10 cellular contexts compared by ENCODE assay signal in genomic region chr1:202744770-202745169, GRCh38. TPM values are rescaled to one million over a fixed set of nuclear protein-coding genes. Genes with fewer than 3 reads are reported as not detected.
"Had no signal": no experiment of that assay in that cellular context is flagged by ENCODE, and none has a peak within 500 bp of the region (broad histone marks: within the 10 kb centered on the region; RNA-seq: fewer than 3 reads in every experiment).

No MANE protein-coding gene starts in this region.

RNA-seq across cellular contexts. Expression of gene SYT2, which starts 34.5 kb away (rescaled TPM):
- total RNA-seq: activated naive CD4-positive, alpha-beta T cell treated with anti-CD3 and anti-CD28 coated beads for 36 hours; activated naive CD4-positive, alpha-beta T cell treated with anti-CD3 and anti-CD28 coated beads, Interleukin-2, amount 50 U/mL, for 72 hours; activated naive CD8-positive, alpha-beta T cell treated with anti-CD3 and anti-CD28 coated beads for 36 hours; activated naive CD8-positive, alpha-beta T cell treated with anti-CD3 and anti-CD28 coated beads, Interleukin-2, amount 10 ng/mL, durations not matched to agents 7 days and 5 days; activated T-cell treated with anti-CD3 and anti-CD28 coated beads, Interleukin-2, amount 50 U/mL, for 4 hours; activated T-helper 1 cell treated with anti-CD3 and anti-CD28 coated beads, Interleukin-12 subunit alpha, Interleukin-12 subunit beta, Interleukin-2, Interleukin-4 antibody, amounts not matched to agents 30 ng/mL and 10 ng/mL and 1 ng/mL, durations not matched to agents 14 hours and 24 hours and 36 hours; activated T-helper 2 cell treated with anti-CD3 and anti-CD28 coated beads, Interferon-gamma antibody, Interleukin-2, Interleukin-4, amounts not matched to agents 10 μg/mL and 5 μg/mL and 100 μg/mL, durations not matched to agents 14 hours and 24 hours and 36 hours; ascending aorta; body of pancreas; cardiac septum had no signal
